ENCODE assay signal across 16 cellular contexts in genomic region chr1:87403047-87403820, GRCh38.
"Had no signal": no experiment of that assay in that cellular context is flagged by ENCODE, and none has a peak within 500 bp of the region (broad histone marks: within the 10 kb centered on the region; RNA-seq: fewer than 3 reads in every experiment).

No MANE protein-coding gene starts in this region.

- H3K36me3 Mint-ChIP-seq: activated naive CD8-positive, alpha-beta T cell; naive B cell; stimulated activated memory B cell treated with anti-CD40 and anti-IgM and Interleukin-4, amounts not matched to agents 10 μg/mL and 1 μg/mL and 100 μg/mL, for 72 hours had no signal

- H3K27me3 ChIP-seq: body of pancreas, colonic mucosa, tibial nerve, vagina had no signal

- H3K36me3 ChIP-seq: colonic mucosa, tibial nerve, vagina had no signal

- H3K27ac ChIP-seq: body of pancreas, colonic mucosa, vagina had no signal

- ATAC-seq: body of pancreas; stimulated activated memory B cell treated with anti-CD40 and anti-IgM and Interleukin-4, amounts not matched to agents 10 μg/mL and 1 μg/mL and 100 μg/mL, for 72 hours had no signal

- H3K27ac Mint-ChIP-seq: activated B cell treated with CpG ODN at 0.5 μM for 24 hours; activated naive CD8-positive, alpha-beta T cell; activated T-cell treated with anti-CD3 and anti-CD28 coated beads, Interleukin-2, amount 50 U/mL, for 72 hours; naive B cell; stimulated activated memory B cell treated with anti-CD40 and anti-IgM and Interleukin-4, amounts not matched to agents 10 μg/mL and 1 μg/mL and 100 μg/mL, for 72 hours had no signal

- H3K4me3 Mint-ChIP-seq: activated B cell treated with CpG ODN at 0.5 μM for 24 hours; activated CD4-positive, alpha-beta T cell treated with anti-CD3 and anti-CD28 coated beads, Interleukin-2, amount 10 ng/mL, durations not matched to agents 24 days and 14 days; activated naive CD8-positive, alpha-beta T cell; naive B cell; stimulated activated memory B cell treated with anti-CD40 and anti-IgM and Interleukin-4, amounts not matched to agents 10 μg/mL and 1 μg/mL and 100 μg/mL, for 72 hours had no signal

- H3K9me3 ChIP-seq: body of pancreas, colonic mucosa, tibial nerve, vagina had no signal

- DNase-seq: activated B cell treated with CpG ODN at 0.5 μM for 24 hours; activated CD4-positive, alpha-beta T cell treated with anti-CD3 and anti-CD28 coated beads, Interleukin-2, amount 10 ng/mL, durations not matched to agents 24 days and 14 days; activated CD8-positive, alpha-beta memory T cell treated with anti-CD3 and anti-CD28 coated beads, Interleukin-2, amount 50 U/mL, for 48 hours; activated gamma-delta T cell; activated T-cell treated with anti-CD3 and anti-CD28 coated beads, Interleukin-2, amount 50 U/mL, for 72 hours; amygdala; body of pancreas; central memory CD4-positive, alpha-beta T cell; colonic mucosa; naive B cell; stimulated activated CD4-positive, alpha-beta T cell treated with anti-CD3 and anti-CD28 coated beads, Interleukin-2, amount 100 ng/mL, for 48 hours had no signal

- H3K9me3 Mint-ChIP-seq: activated B cell treated with CpG ODN at 0.5 μM for 24 hours; activated T-cell treated with anti-CD3 and anti-CD28 coated beads, Interleukin-2, amount 50 U/mL, for 72 hours had no signal

- FAIRE-seq: endometrium had no signal

- H3K27me3 Mint-ChIP-seq: activated B cell treated with CpG ODN at 0.5 μM for 24 hours; activated naive CD8-positive, alpha-beta T cell; naive B cell; stimulated activated memory B cell treated with anti-CD40 and anti-IgM and Interleukin-4, amounts not matched to agents 10 μg/mL and 1 μg/mL and 100 μg/mL, for 72 hours had no signal

- H3K4me3 ChIP-seq: body of pancreas, colonic mucosa, tibial nerve, vagina had no signal

- H3K4me1 ChIP-seq: body of pancreas, colonic mucosa, vagina had no signal
